ENCODE assay signal across 24 cellular contexts in the genomic region with DNA sequence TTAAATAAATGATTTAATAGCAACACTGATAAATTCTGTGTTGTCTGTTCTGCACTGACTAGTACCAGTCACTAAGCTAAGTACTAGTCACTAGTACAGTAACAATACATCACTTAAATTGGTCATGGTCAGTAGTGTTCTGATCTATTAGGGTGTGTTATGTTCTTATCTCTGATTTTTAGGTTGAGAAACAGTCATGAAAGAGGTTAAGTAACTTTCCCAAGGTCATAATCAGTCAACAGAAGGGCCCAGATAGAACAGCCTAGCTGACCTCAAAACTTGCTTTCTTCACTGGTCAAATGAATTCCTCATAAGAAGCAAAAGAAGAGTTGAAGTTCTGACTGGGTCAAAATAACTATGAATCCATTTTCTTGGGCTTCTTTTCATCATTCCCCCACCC.
"Had no signal": no experiment of that assay in that cellular context is flagged by ENCODE, and none has a peak within 500 bp of the region (broad histone marks: within the 10 kb centered on the region; RNA-seq: fewer than 3 reads in every experiment).

No MANE protein-coding gene starts in this region.

- ATAC-seq: gastrocnemius medialis, heart right ventricle, left cardiac atrium, left lung, left ventricle myocardium superior, lower lobe of right lung, mucosa of descending colon had no signal

- H3K27ac ChIP-seq: coronary artery, dorsolateral prefrontal cortex, epithelial cell of prostate, esophagus muscularis mucosa, gastrocnemius medialis, heart right ventricle, left lung, lower lobe of right lung had no signal

- H3K4me1 ChIP-seq: esophagus muscularis mucosa, gastrocnemius medialis, heart right ventricle, left lung, lower lobe of right lung had no signal

- H3K4me3 ChIP-seq: coronary artery, dorsolateral prefrontal cortex, esophagus muscularis mucosa, gastrocnemius medialis, heart right ventricle, left lung, lower lobe of right lung, mucosa of descending colon had no signal

- H3K9me3 ChIP-seq: esophagus muscularis mucosa, gastrocnemius medialis, heart right ventricle, left lung, lower lobe of right lung, mucosa of descending colon had no signal

- H3K4me3 Mint-ChIP-seq: mesothelial cell of epicardium had no signal

- H3K9me3 Mint-ChIP-seq: mesothelial cell of epicardium had no signal

- H3K36me3 Mint-ChIP-seq: mesothelial cell of epicardium had no signal

- FAIRE-seq: colon, endometrium, islet of Langerhans, keratinocyte had no signal

- H3K27ac Mint-ChIP-seq: mesothelial cell of epicardium had no signal

- H3K36me3 ChIP-seq: esophagus muscularis mucosa, gastrocnemius medialis, heart right ventricle, left lung, lower lobe of right lung had no signal

- H3K4me1 Mint-ChIP-seq: mesothelial cell of epicardium had no signal

- DNase-seq: dermis blood vessel endothelial cell; dorsolateral prefrontal cortex; effector CD4-positive, alpha-beta T cell; effector memory CD4-positive, alpha-beta T cell; foreskin melanocyte; gastrocnemius medialis; glutamatergic neuron; head of caudate nucleus; heart right ventricle; hippocampal formation; left cardiac atrium; left lung; left ventricle myocardium superior; lower lobe of right lung; mesenchymal stem cell; mucosa of descending colon had no signal

- H3K27me3 ChIP-seq: dorsolateral prefrontal cortex, esophagus muscularis mucosa, gastrocnemius medialis, heart right ventricle, left lung had no signal
